27 cellular contexts compared by ENCODE assay signal in genomic region chr6:141990840-141991239, GRCh38.
"Had no signal": no experiment of that assay in that cellular context is flagged by ENCODE, and none has a peak within 500 bp of the region (broad histone marks: within the 10 kb centered on the region; RNA-seq: fewer than 3 reads in every experiment).

No MANE protein-coding gene starts in this region.

- H3K9me2 ChIP-seq: SK-N-SH had no signal

- ATAC-seq: activated CD8-positive, alpha-beta T cell treated with anti-CD3 and anti-CD28 coated beads for 36 hours; activated T-cell treated with anti-CD3 and anti-CD28 coated beads, Interleukin-2, amount 50 U/mL, for 72 hours; activated T-helper 17 cell treated with anti-CD3 and anti-CD28 coated beads, Interleukin-2, amount 50 U/mL, for 72 hours had no signal

- FAIRE-seq: TTC549 had no signal

- H3K9me3 ChIP-seq: Peyer's patch, SJSA1 had no signal

- H3K4me1 ChIP-seq: Peyer's patch had no signal

- H3K36me3 ChIP-seq: brain microvascular endothelial cell, Peyer's patch, SJSA1 had no signal

- H3K4me2 ChIP-seq: SK-N-SH had no signal

- H3K9ac ChIP-seq: SK-N-SH had no signal

- DNase-seq: activated CD4-positive, alpha-beta T cell treated with anti-CD3 and anti-CD28 coated beads, Interleukin-2, amount 10 ng/mL, durations not matched to agents 24 days and 14 days; activated CD4-positive, alpha-beta T cell treated with anti-CD3 and anti-CD28 coated beads, Interleukin-2, amount 50 U/mL, for 4 hours; activated CD8-positive, alpha-beta T cell treated with anti-CD3 and anti-CD28 coated beads for 36 hours; activated effector memory CD4-positive, alpha-beta T cell treated with anti-CD3 and anti-CD28 coated beads, Interleukin-2, amount 50 U/mL, for 16 hours; activated naive CD4-positive, alpha-beta T cell; activated naive CD4-positive, alpha-beta T cell treated with anti-CD3 and anti-CD28 coated beads, Interleukin-2, amount 50 U/mL, for 16 hours; activated naive CD8-positive, alpha-beta T cell treated with anti-CD3 and anti-CD28 coated beads for 36 hours; activated T-cell treated with anti-CD3 and anti-CD28 coated beads, Interleukin-2, amount 50 U/mL, for 1 hour; activated T-cell treated with anti-CD3 and anti-CD28 coated beads, Interleukin-2, amount 50 U/mL, for 72 hours; amniotic stem cell; aorta; brain microvascular endothelial cell; central memory CD4-positive, alpha-beta T cell; NCI-H1105; NCI-H1417 treated with DMSO at 0.1 percent for 48 hours; NCI-H187 treated with DMSO at 0.1 percent for 48 hours; NCI-H2081; NCI-H226; NCI-H446 treated with DMSO at 0.1 percent for 48 hours; NCI-H524; Peyer's patch; RPMI8226; SHP77 treated with DMSO at 0.1 percent for 48 hours; SK-N-SH had no signal

- H3K27me3 ChIP-seq: brain microvascular endothelial cell, Peyer's patch, SJSA1 had no signal

- H3K27ac ChIP-seq: brain microvascular endothelial cell, Peyer's patch, SJSA1 had no signal

- H3K4me3 ChIP-seq: Peyer's patch, SJSA1 had no signal
